8 cellular contexts compared by ENCODE assay signal in genomic region chrX:56728752-56729151, GRCh38. TPM values are rescaled to one million over a fixed set of nuclear protein-coding genes. Genes with fewer than 3 reads are reported as not detected.
DNase-seq lines count a peak whose midpoint lies in the region; ATAC-seq, FAIRE-seq and TF ChIP-seq lines count a peak whose summit lies in the region.

No MANE protein-coding gene starts in this region.

- H3K27me3 ChIP-seq in RWPE2 (ENCODE audit: insufficient read depth, poor library complexity, severe bottlenecking) = no peaks in the 10 kb centered on the region
- H3K27me3 ChIP-seq in tibial nerve = peaks cover 0 to 31% of the 10 kb centered on the region in 2 donors

- H3K9me3 ChIP-seq in RWPE2 (ENCODE audit: severe bottlenecking) (no peaks in the 10 kb centered on the region), tibial nerve (no peaks in the 10 kb centered on the region)

- no peak for FAIRE-seq in GM19239 (lab: Jason Lieb, UNC)

- TF ChIP-seq EP300 in tibial nerve (IDR thresholded peaks at IDR 0.05) = no peak

- H3K4me3 Mint-ChIP-seq in mesothelial cell of epicardium = peak overlapping the region; percentile 91

- H3K36me3 ChIP-seq in RWPE2 (ENCODE audit: low read depth) (peaks cover 2% of the 10 kb centered on the region; the same call in 1 of the 2 replicates), tibial nerve (no peaks in the 10 kb centered on the region)

- peak overlapping the region; percentile 94 for H3K27ac Mint-ChIP-seq in mesothelial cell of epicardium

- ATAC-seq in HG02981 (IDR thresholded peaks at IDR 0.05; ENCODE audit: unreplicated experiment) (peak; percentile 47), RWPE2 (ENCODE audit: low read depth) (peak; percentile 46)

- TF ChIP-seq CTCF in RWPE2 (IDR thresholded peaks at IDR 0.05; ENCODE audit: poor library complexity, severe bottlenecking) (no peak), mesothelial cell of epicardium (IDR thresholded peaks at IDR 0.05; ENCODE audit: unreplicated experiment) (no peak), tibial nerve (IDR thresholded peaks at IDR 0.05) (no peak)

- no peaks in the 10 kb centered on the region for H3K27me3 Mint-ChIP-seq in mesothelial cell of epicardium (ENCODE audit: low read depth)

- peak; percentile 29 for DNase-seq in activated T-cell treated with anti-CD3 and anti-CD28 coated beads for 4 hours
- DNase-seq in activated T-cell treated with anti-CD3 and anti-CD28 coated beads, Interleukin-2, amount 50 U/mL, for 48 hours = no peak
- DNase-seq in RWPE2 (ENCODE audit: low spot score) = no peak
- DNase-seq in caudate nucleus (lab: John Stamatoyannopoulos, UW) = peak in 3 of 61 donors; percentile 12 to 28 (median 23)
- no peak for DNase-seq in mesothelial cell of epicardium (ENCODE audit: low spot score in 2 of 2, unreplicated experiment in 2 of 2)
- DNase-seq in tibial nerve (ENCODE audit: low spot score in 2 of 2) = peak in 1 of 2 donors; percentile 5
- DNase-seq in GM19239 (ENCODE audit: insufficient read length, low spot score) = no peak

- H3K27ac ChIP-seq in RWPE2 (ENCODE audit: poor library complexity, severe bottlenecking) (peak overlapping the region; percentile 52), caudate nucleus (ENCODE audit: low read depth, low read length) (peak overlapping the region; percentile 58), tibial nerve (peak overlapping the region in 3 of 4 donors; percentile 80 to 91 (median 86))

- H3K4me1 ChIP-seq in RWPE2 (ENCODE audit: insufficient read depth, poor library complexity, severe bottlenecking) = no peaks in the 10 kb centered on the region
- peaks cover 0 to 10% (median 2%) of the 10 kb centered on the region in 4 donors for H3K4me1 ChIP-seq in tibial nerve

- peaks cover 16% of the 10 kb centered on the region for H3K9me3 Mint-ChIP-seq in mesothelial cell of epicardium

- TF ChIP-seq POLR2A in tibial nerve (IDR thresholded peaks at IDR 0.05) = no peak

- 2 to 27% methylated on average over 8 of the region's 8 CpGs for WGBS in tibial nerve, 2 donors

- H3K36me3 Mint-ChIP-seq in mesothelial cell of epicardium = no peaks in the 10 kb centered on the region

- H3K4me3 ChIP-seq in RWPE2 (ENCODE audit: severe bottlenecking) (peak overlapping the region; percentile 58), tibial nerve (peak overlapping the region; percentile 31 to 68 (median 50))

- H3K4me1 Mint-ChIP-seq in mesothelial cell of epicardium = peaks cover 18% of the 10 kb centered on the region

RNA-seq across cellular contexts. Expression of gene NBDY, which starts 0.3 kb away (rescaled TPM):
- total RNA-seq in mesothelial cell of epicardium (47.1 to 48.4 TPM (median 47.9 TPM) in 3 replicates), tibial nerve (10 to 100 TPM in 3 of 4 donors, 1 to 10 TPM in 1; 6.1 to 21.6 (median 17.3) TPM)
